Comparison of ENCODE assay signal across 19 cellular contexts in the genomic region with DNA sequence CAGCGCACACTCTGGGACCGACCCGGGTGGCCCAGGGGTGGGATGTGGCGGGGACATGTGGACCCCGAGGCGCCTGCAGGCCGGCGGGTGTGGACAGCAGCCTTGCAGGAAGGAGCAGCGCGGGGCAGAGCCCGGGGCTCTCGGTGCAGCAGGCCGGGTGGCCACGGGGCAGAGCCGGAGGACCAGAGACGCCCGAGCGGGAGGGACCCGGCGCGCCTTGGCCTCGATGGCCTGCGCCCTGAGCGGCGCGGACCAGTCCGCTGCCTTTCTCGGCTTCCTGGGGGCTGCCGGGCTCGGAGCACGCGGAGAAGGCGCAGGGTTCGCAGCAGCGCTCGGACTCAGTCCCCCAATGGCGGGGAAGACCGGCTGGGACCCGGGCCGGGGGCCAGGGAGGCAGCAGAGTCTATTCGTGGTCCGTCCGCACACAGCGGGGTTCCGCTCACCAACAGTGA. TPM values are rescaled to one million over a fixed set of nuclear protein-coding genes. Genes with fewer than 3 reads are reported as not detected.
DNase-seq lines count a peak whose midpoint lies in the region; ATAC-seq, FAIRE-seq and TF ChIP-seq lines count a peak whose summit lies in the region.
"Had no signal": no experiment of that assay in that cellular context is flagged by ENCODE, and none has a peak within 500 bp of the region (broad histone marks: within the 10 kb centered on the region; RNA-seq: fewer than 3 reads in every experiment).

No MANE protein-coding gene starts in this region.

- BruUV-seq in endothelial cell of umbilical vein (replicated peaks; lab: Mats Ljungman, UMichigan) (no TSS peak), PC-9 (replicated peaks; lab: Mats Ljungman, UMichigan) (no TSS peak)

- H3K23ac ChIP-seq in H9 (ENCODE audit: insufficient read length, low read depth, low read length), result no peak overlapping the region

- H3K27me3 Mint-ChIP-seq in H9 (ENCODE audit: low read depth), result peaks cover 58% of the 10 kb centered on the region
- H3K27me3 Mint-ChIP-seq in osteocyte (ENCODE audit: unreplicated experiment), result peaks cover 54% of the 10 kb centered on the region

- no peak overlapping the region for H3K4ac ChIP-seq in H9 (ENCODE audit: low read depth, low read length)

- H4K5ac ChIP-seq in H9 (ENCODE audit: insufficient read length, low read depth, low read length), result no peak overlapping the region

- H3K14ac ChIP-seq in H9 (ENCODE audit: insufficient read depth, low read length), result no peak overlapping the region

- H3K9me3 Mint-ChIP-seq in H9 (no peaks in the 10 kb centered on the region), osteocyte (ENCODE audit: unreplicated experiment) (no peaks in the 10 kb centered on the region)

- H3K36me3 Mint-ChIP-seq in H9 (ENCODE audit: insufficient read depth in 1 of 3, low read depth in 3 of 3) (no peaks in the 10 kb centered on the region), osteocyte (ENCODE audit: unreplicated experiment) (no peaks in the 10 kb centered on the region)
- H3K36me3 Mint-ChIP-seq: CD4-positive, CD25-positive, alpha-beta regulatory T cell had no signal

- TF ChIP-seq POLR2A in endothelial cell of umbilical vein (IDR thresholded peaks at IDR 0.05; ENCODE audit: low read depth, low read length), result no peak

- H3K4me3 ChIP-seq in endothelial cell of umbilical vein (replicated peaks in 1 of 3; ENCODE audit: insufficient read depth in 1 of 3, low read depth in 1 of 3, low read length in 3 of 3) (no peak overlapping the region), PC-9 (no peak overlapping the region)
- H3K4me3 ChIP-seq: HAP-1 had no signal

- POLR2A ChIA-PET in endothelial cell of umbilical vein (lab: Charles Lee) (no interaction called here), PC-9 (lab: Charles Lee; ENCODE audit: unreplicated experiment) (no interaction called here)

- H3K56ac ChIP-seq in H9 (ENCODE audit: insufficient read length, low read depth, low read length), result no peak overlapping the region

- H3K36me3 ChIP-seq in endothelial cell of umbilical vein (ENCODE audit: control insufficient read depth in 2 of 2, extremely low read depth in 1 of 2, insufficient read depth in 2 of 2, low read length in 2 of 2) (no peaks in the 10 kb centered on the region), PC-9 (ENCODE audit: low read depth) (no peaks in the 10 kb centered on the region)
- H3K36me3 ChIP-seq: BE2C, HAP-1 had no signal

- H3K9me2 ChIP-seq in PC-9 (ENCODE audit: insufficient read depth), result no peaks in the 10 kb centered on the region

- CTCF ChIA-PET in endothelial cell of umbilical vein (lab: Charles Lee) (interaction anchor here (0.8 to 2.3 kb wide), 2 partner anchors 15 to 24 kb away, joined by 3 to 10 read pairs; no protein-coding TSS in a partner anchor), PC-9 (lab: Charles Lee) (no interaction called here)

- no peak overlapping the region for H3K18ac ChIP-seq in H9 (ENCODE audit: insufficient read length, low read depth, low read length)

- no peak overlapping the region for H2BK120ac ChIP-seq in H9 (ENCODE audit: low read depth, low read length, poor library complexity, severe bottlenecking)

- no peak for ATAC-seq in GM18909 (IDR thresholded peaks at IDR 0.05; ENCODE audit: poor library complexity, unreplicated experiment)
- ATAC-seq in GM21381 (IDR thresholded peaks at IDR 0.05; ENCODE audit: unreplicated experiment), result no peak

- TF ChIP-seq CTCF in H9 (conservative IDR thresholded peaks at IDR 0.05) (no peak), endothelial cell of umbilical vein (IDR thresholded peaks at IDR 0.05; ENCODE audit: extremely low read depth in 1 of 2, insufficient read depth in 1 of 2, low read depth in 1 of 2, low read length in 2 of 2) (no peak), osteocyte (IDR thresholded peaks at IDR 0.05) (no peak), PC-9 (conservative IDR thresholded peaks at IDR 0.05) (no peak)

- no peaks in the 10 kb centered on the region for H3F3A ChIP-seq in PC-9 (ENCODE audit: insufficient read depth, low read depth)

- H3K4me3 Mint-ChIP-seq in H9 (no peak overlapping the region), osteocyte (ENCODE audit: unreplicated experiment) (no peak overlapping the region)
- H3K4me3 Mint-ChIP-seq: CD4-positive, CD25-positive, alpha-beta regulatory T cell; CD8-positive, alpha-beta memory T cell had no signal

- no peak for FAIRE-seq in endothelial cell of umbilical vein (lab: Jason Lieb, UNC)
- FAIRE-seq: A204.1, G401.6, GM12891 had no signal

- H3K9me1 ChIP-seq in endothelial cell of umbilical vein (replicated peaks; ENCODE audit: control insufficient read depth, extremely low read depth, insufficient read depth, low read length), result no peaks in the 10 kb centered on the region

- DNase-seq in H9 (peak; percentile 46), endothelial cell of umbilical vein (ENCODE audit: low read depth, low spot score) (no peak), osteocyte (ENCODE audit: extremely low spot score, unreplicated experiment) (peak; percentile 86), PC-9 (no peak)
- DNase-seq in stimulated activated CD4-positive, alpha-beta T cell treated with anti-CD3 and anti-CD28 coated beads, Interleukin-12 subunit alpha, Interleukin-12 subunit beta, amount 100 ng/mL, for 4 hours, result no peak
- DNase-seq: ACHN; BE2C; C1 segment of cervical spinal cord; CD4-positive, CD25-positive, alpha-beta regulatory T cell; CD8-positive, alpha-beta memory T cell; COR-L47; KG1 had no signal

- no peaks in the 10 kb centered on the region for H4K20me1 ChIP-seq in H9 (ENCODE audit: control insufficient read depth, insufficient read depth, insufficient read length)
- no peaks in the 10 kb centered on the region for H4K20me1 ChIP-seq in endothelial cell of umbilical vein (replicated peaks; ENCODE audit: control insufficient read depth, extremely low read depth, insufficient read depth, low read length)
- no peaks in the 10 kb centered on the region for H4K20me1 ChIP-seq in PC-9 (ENCODE audit: insufficient read depth)

- H2BK20ac ChIP-seq in H9 (ENCODE audit: low read depth, low read length, poor library complexity, severe bottlenecking), result no peak overlapping the region

- no peaks in the 10 kb centered on the region for H3K79me1 ChIP-seq in H9 (ENCODE audit: insufficient read depth, low read depth, low read length, poor library complexity, severe bottlenecking)

- H2BK12ac ChIP-seq in H9 (ENCODE audit: insufficient read length, low read depth, low read length), result no peak overlapping the region

- H3K4me2 ChIP-seq in H9 (ENCODE audit: insufficient read depth, insufficient read length, low read length), result no peak overlapping the region
- H3K4me2 ChIP-seq in endothelial cell of umbilical vein (ENCODE audit: insufficient read depth, low read length), result no peak overlapping the region
- no peak overlapping the region for H3K4me2 ChIP-seq in PC-9

- H3K9ac ChIP-seq in H9 (ENCODE audit: extremely low read depth, insufficient read length, low read length) (no peak overlapping the region), endothelial cell of umbilical vein (replicated peaks; ENCODE audit: extremely low read depth, insufficient read depth, low read length) (no peak overlapping the region)

- H4K8ac ChIP-seq in H9 (replicated peaks; ENCODE audit: insufficient read length, low read depth, low read length), result no peak overlapping the region

- no peaks in the 10 kb centered on the region for H3K4me1 Mint-ChIP-seq in H9
- no peaks in the 10 kb centered on the region for H3K4me1 Mint-ChIP-seq in osteocyte (ENCODE audit: unreplicated experiment)

- no peaks in the 10 kb centered on the region for H3K23me2 ChIP-seq in H9 (ENCODE audit: insufficient read length, low read depth, low read length, poor library complexity, severe bottlenecking)

- no peak overlapping the region for H2AK5ac ChIP-seq in H9 (ENCODE audit: insufficient read length, low read length)

- no peaks in the 10 kb centered on the region for H3K4me1 ChIP-seq in H9 (ENCODE audit: insufficient read depth, low read length)
- no peaks in the 10 kb centered on the region for H3K4me1 ChIP-seq in endothelial cell of umbilical vein (ENCODE audit: control insufficient read depth, extremely low read depth, insufficient read depth, low read length)
- no peaks in the 10 kb centered on the region for H3K4me1 ChIP-seq in PC-9 (replicated peaks; ENCODE audit: insufficient read depth)
- H3K4me1 ChIP-seq: BE2C, HAP-1 had no signal

- H3K9me3 ChIP-seq in H9 (ENCODE audit: control insufficient read depth, low read depth, low read length) (no peaks in the 10 kb centered on the region), endothelial cell of umbilical vein (replicated peaks; ENCODE audit: control insufficient read depth, insufficient read depth, low read length) (no peaks in the 10 kb centered on the region), PC-9 (ENCODE audit: insufficient read depth, low read depth) (no peaks in the 10 kb centered on the region)
- H3K9me3 ChIP-seq: BE2C, HAP-1 had no signal

- H4K91ac ChIP-seq in H9 (ENCODE audit: insufficient read length, low read depth, low read length), result no peak overlapping the region

- H2BK15ac ChIP-seq in H9 (ENCODE audit: low read depth, low read length), result no peak overlapping the region

- H3K79me2 ChIP-seq in H9 (ENCODE audit: insufficient read depth, low read length) (no peaks in the 10 kb centered on the region), endothelial cell of umbilical vein (ENCODE audit: control insufficient read depth, insufficient read depth, low read length) (no peaks in the 10 kb centered on the region), PC-9 (ENCODE audit: low read depth) (no peaks in the 10 kb centered on the region)

- no peak overlapping the region for H2BK5ac ChIP-seq in H9 (ENCODE audit: insufficient read length, low read length)

- no peak overlapping the region for H3T11ph ChIP-seq in H9 (ENCODE audit: low read length)

- H2AFZ ChIP-seq in H9 (ENCODE audit: low read length), result no peak overlapping the region
- H2AFZ ChIP-seq in endothelial cell of umbilical vein (ENCODE audit: low read depth, low read length), result no peak overlapping the region
- H2AFZ ChIP-seq in PC-9, result no peak overlapping the region

- intact Hi-C loops in endothelial cell of umbilical vein (cut with micrococcal nuclease), result no loop called here
- intact Hi-C loops in PC-9 (cut with micrococcal nuclease; ENCODE audit: unreplicated experiment), result no loop called here

- WGBS in H9 (ENCODE audit: extremely low coverage, insufficient read length, low lambda C conversion rate), result no CpG with 5 or more reads among the region's 45 CpGs

- peak overlapping the region in 1 of 3 experiments; percentile 11; a peak in 1 of 7 replicates for H3K27ac Mint-ChIP-seq in H9
- no peak overlapping the region for H3K27ac Mint-ChIP-seq in osteocyte (ENCODE audit: unreplicated experiment)
- H3K27ac Mint-ChIP-seq: CD4-positive, CD25-positive, alpha-beta regulatory T cell; CD8-positive, alpha-beta memory T cell had no signal

- H3K27ac ChIP-seq in H9 (ENCODE audit: insufficient read length, low read depth, low read length), result no peak overlapping the region
- no peak overlapping the region for H3K27ac ChIP-seq in endothelial cell of umbilical vein (ENCODE audit: insufficient read depth, low read depth, low read length)
- no peak overlapping the region for H3K27ac ChIP-seq in PC-9

- H3K27me3 ChIP-seq in H9 (ENCODE audit: insufficient read depth, low read length), result peaks cover 2% of the 10 kb centered on the region; the same call in 1 of the 2 replicates
- peaks cover 15 to 22% of the 10 kb centered on the region in 2 experiments for H3K27me3 ChIP-seq in endothelial cell of umbilical vein (ENCODE audit: control insufficient read depth in 2 of 2, insufficient read depth in 2 of 2, low read length in 2 of 2)
- peaks cover 85% of the 10 kb centered on the region for H3K27me3 ChIP-seq in PC-9 (ENCODE audit: insufficient read depth, low read depth)

- dilution Hi-C loops in endothelial cell of umbilical vein (cut with MboI; ENCODE audit: extremely low pct_ligation_motif_present, low sequenced_read_pairs), result no loop called here

RNA-seq across cellular contexts. Expression of a gene that starts 43.4 kb away (rescaled TPM):
- total RNA-seq in H9 (2021) (12.0 and 13.0 TPM in 2 replicates), endothelial cell of umbilical vein (26.7 and 29.1 TPM in 2 replicates), osteocyte (16.8 and 18.0 TPM in 2 replicates), PC-9 (2021) (32.2 and 35.9 TPM in 2 replicates)
- polyA plus RNA-seq in endothelial cell of umbilical vein, result 16.2 and 19.2 TPM in 2 replicates
- polyA plus RNA-seq in endothelial cell of umbilical vein (2011; cell fraction: cytosol; rRNA removed), result 6.3 and 9.4 TPM in 2 replicates
- 114 and 121 TPM in 2 replicates for polyA plus RNA-seq in endothelial cell of umbilical vein (2011; cell fraction: nucleus; rRNA removed)
- 14.8 and 18.8 TPM in 2 replicates for polyA plus RNA-seq in endothelial cell of umbilical vein (2012)
- 16.9 and 17.6 TPM in 2 replicates for polyA minus RNA-seq in endothelial cell of umbilical vein
- 3.6 TPM for polyA minus RNA-seq in endothelial cell of umbilical vein (2011; cell fraction: cytosol; rRNA and poly(A)+ RNA removed)
- polyA minus RNA-seq in endothelial cell of umbilical vein (2011; cell fraction: nucleus; rRNA and poly(A)+ RNA removed), result 25.0 and 35.9 TPM in 2 replicates

RNA-seq across cellular contexts. Expression of a gene that starts 45.2 kb away (rescaled TPM):
- total RNA-seq in H9 (2021), result not detected in 2 replicates
- not detected in 2 replicates for total RNA-seq in endothelial cell of umbilical vein
- polyA plus RNA-seq in endothelial cell of umbilical vein, result not detected in 2 replicates
- not detected in 2 replicates for polyA plus RNA-seq in endothelial cell of umbilical vein (2011; cell fraction: cytosol; rRNA removed)
- polyA plus RNA-seq in endothelial cell of umbilical vein (2011; cell fraction: nucleus; rRNA removed), result not detected in 2 replicates
- polyA plus RNA-seq in endothelial cell of umbilical vein (2012), result not detected in 2 replicates
- not detected in 2 replicates for polyA minus RNA-seq in endothelial cell of umbilical vein
- polyA minus RNA-seq in endothelial cell of umbilical vein (2011; cell fraction: cytosol; rRNA and poly(A)+ RNA removed), result not detected
- polyA minus RNA-seq in endothelial cell of umbilical vein (2011; cell fraction: nucleus; rRNA and poly(A)+ RNA removed), result not detected in 2 replicates
- not detected in 2 replicates for total RNA-seq in osteocyte
- not detected in 2 replicates for total RNA-seq in PC-9 (2021)
- total RNA-seq: HT-29 had no signal

RNA-seq across cellular contexts. Expression of a gene that starts 53.1 kb away (rescaled TPM):
- total RNA-seq in H9 (2021) (67.2 and 68.4 TPM in 2 replicates), endothelial cell of umbilical vein (38.5 and 43.4 TPM in 2 replicates), osteocyte (41.0 and 41.8 TPM in 2 replicates), PC-9 (2021) (50.1 and 63.8 TPM in 2 replicates)
- 84.0 and 88.1 TPM in 2 replicates for polyA plus RNA-seq in endothelial cell of umbilical vein
- polyA plus RNA-seq in endothelial cell of umbilical vein (2011; cell fraction: cytosol; rRNA removed), result 61.7 and 64.3 TPM in 2 replicates
- 28.5 and 31.6 TPM in 2 replicates for polyA plus RNA-seq in endothelial cell of umbilical vein (2011; cell fraction: nucleus; rRNA removed)
- 45.5 and 51.0 TPM in 2 replicates for polyA plus RNA-seq in endothelial cell of umbilical vein (2012)
- 64.0 and 68.7 TPM in 2 replicates for polyA minus RNA-seq in endothelial cell of umbilical vein
- 83.4 TPM for polyA minus RNA-seq in endothelial cell of umbilical vein (2011; cell fraction: cytosol; rRNA and poly(A)+ RNA removed)
- 8.4 and 12.2 TPM in 2 replicates for polyA minus RNA-seq in endothelial cell of umbilical vein (2011; cell fraction: nucleus; rRNA and poly(A)+ RNA removed)

RNA-seq across cellular contexts. Expression of a gene that starts 53.3 kb away (rescaled TPM):
- 0.29 and 0.31 TPM in 2 replicates for total RNA-seq in H9 (2021)
- total RNA-seq in endothelial cell of umbilical vein, result 0.42 TPM in 1 of 2 replicates, not detected in the other
- 0.13 and 0.36 TPM in 2 replicates for polyA plus RNA-seq in endothelial cell of umbilical vein
- polyA plus RNA-seq in endothelial cell of umbilical vein (2011; cell fraction: cytosol; rRNA removed), result 0.10 and 0.16 TPM in 2 replicates
- 0.38 and 0.56 TPM in 2 replicates for polyA plus RNA-seq in endothelial cell of umbilical vein (2011; cell fraction: nucleus; rRNA removed)
- polyA plus RNA-seq in endothelial cell of umbilical vein (2012), result 0.27 and 0.74 TPM in 2 replicates
- polyA minus RNA-seq in endothelial cell of umbilical vein, result 0.53 TPM in 1 of 2 replicates, not detected in the other
- polyA minus RNA-seq in endothelial cell of umbilical vein (2011; cell fraction: cytosol; rRNA and poly(A)+ RNA removed), result not detected
- not detected in 2 replicates for polyA minus RNA-seq in endothelial cell of umbilical vein (2011; cell fraction: nucleus; rRNA and poly(A)+ RNA removed)
- 0.54 and 0.84 TPM in 2 replicates for total RNA-seq in osteocyte
- total RNA-seq in PC-9 (2021), result 1.5 and 1.9 TPM in 2 replicates

Comparison
In these comparisons a context has a peak if more than half of its experiments do, and no peak if none do; other contexts are left out.
1. DNase-seq: peak in H9 (single experiment) and osteocyte (single experiment); none in endothelial cell of umbilical vein (single experiment), PC-9 (0 of 2) and stimulated activated CD4-positive, alpha-beta T cell treated with anti-CD3 and anti-CD28 coated beads, Interleukin-12 subunit alpha, Interleukin-12 subunit beta, amount 100 ng/mL, for 4 hours (single experiment).